In genomic region chr2:150335596-150335995, GRCh38 we compare ENCODE assay signal across 33 cellular contexts.
"Had no signal": no experiment of that assay in that cellular context is flagged by ENCODE, and none has a peak within 500 bp of the region (broad histone marks: within the 10 kb centered on the region; RNA-seq: fewer than 3 reads in every experiment).

No MANE protein-coding gene starts in this region.

- H3K27ac ChIP-seq: adrenal gland, ascending aorta, body of pancreas, brain microvascular endothelial cell, breast epithelium, cardiac muscle cell had no signal

- ATAC-seq: activated naive CD4-positive, alpha-beta T cell treated with anti-CD3 and anti-CD28 coated beads, Interleukin-2, amount 50 U/mL, for 72 hours; activated naive CD8-positive, alpha-beta T cell treated with anti-CD3 and anti-CD28 coated beads, Interleukin-2, amount 50 U/mL, for 24 hours; activated T-cell treated with anti-CD3 and anti-CD28 coated beads, Interleukin-2, amount 50 U/mL, for 4 hours; activated T-cell treated with anti-CD3 and anti-CD28 coated beads, Interleukin-2, amount 50 U/mL, for 72 hours; activated T-helper 17 cell treated with anti-CD3 and anti-CD28 coated beads, Interleukin-2, amount 50 U/mL, for 72 hours; body of pancreas had no signal

- H3K27me3 ChIP-seq: adrenal gland, ascending aorta, body of pancreas, brain microvascular endothelial cell, breast epithelium, cardiac muscle cell had no signal

- H3K4me1 ChIP-seq: adrenal gland, body of pancreas, breast epithelium had no signal

- FAIRE-seq: bronchial epithelial cell had no signal

- H3K36me3 ChIP-seq: adrenal gland, ascending aorta, brain microvascular endothelial cell, breast epithelium, cardiac muscle cell had no signal

- H3K9me3 ChIP-seq: adrenal gland, ascending aorta, body of pancreas, breast epithelium had no signal

- DNase-seq: activated effector memory CD4-positive, alpha-beta T cell treated with anti-CD3 and anti-CD28 coated beads, Interleukin-2, amount 50 U/mL, for 16 hours; activated effector memory CD4-positive, alpha-beta T cell treated with Interleukin-2 at 50 U/mL for 16 hours; activated gamma-delta T cell; activated gamma-delta T cell treated with Interleukin-2 at 50 U/mL for 16 hours; activated naive CD4-positive, alpha-beta T cell; activated naive CD4-positive, alpha-beta T cell treated with anti-CD3 and anti-CD28 coated beads for 36 hours; activated naive CD4-positive, alpha-beta T cell treated with anti-CD3 and anti-CD28 coated beads, Interleukin-2, amount 10 ng/mL, durations not matched to agents 7 days and 5 days; activated naive CD4-positive, alpha-beta T cell treated with anti-CD3 and anti-CD28 coated beads, Interleukin-2, amount 50 U/mL, for 16 hours; activated naive CD4-positive, alpha-beta T cell treated with Interleukin-2 at 50 U/mL for 16 hours; activated naive CD8-positive, alpha-beta T cell treated with anti-CD3 and anti-CD28 coated beads for 36 hours; activated naive CD8-positive, alpha-beta T cell treated with anti-CD3 and anti-CD28 coated beads, Interleukin-2, amount 10 ng/mL, durations not matched to agents 7 days and 5 days; activated naive CD8-positive, alpha-beta T cell treated with anti-CD3 and anti-CD28 coated beads, Interleukin-2, amount 50 U/mL, for 24 hours; activated T-cell treated with anti-CD3 and anti-CD28 coated beads, Interleukin-2, amount 50 U/mL, for 1 hour; activated T-cell treated with anti-CD3 and anti-CD28 coated beads, Interleukin-2, amount 50 U/mL, for 24 hours; activated T-cell treated with anti-CD3 and anti-CD28 coated beads, Interleukin-2, amount 50 U/mL, for 4 hours; activated T-cell treated with anti-CD3 and anti-CD28 coated beads, Interleukin-2, amount 50 U/mL, for 48 hours; activated T-cell treated with anti-CD3 and anti-CD28 coated beads, Interleukin-2, amount 50 U/mL, for 72 hours; adrenal gland; amniotic stem cell; amygdala; anterior cingulate cortex; aorta; body of pancreas; brain microvascular endothelial cell; caudate nucleus; central memory CD4-positive, alpha-beta T cell; cerebellar nuclear complex had no signal

- H3K4me3 ChIP-seq: adrenal gland, ascending aorta, body of pancreas, breast epithelium, cardiac muscle cell had no signal
